In genomic region chr16:24854607-24855171, GRCh38 we compare ENCODE assay signal across 1 cellular context.
TF ChIP-seq lines count a peak whose summit lies in the region.

No MANE protein-coding gene starts in this region.

TF ChIP-seq in H1, 55 proteins besides CTCF, POLR2A, EP300 and RAD21 (continued from another document):
- TF ChIP-seq BRCA1 (IDR thresholded peaks at IDR 0.05; ENCODE audit: low read depth, low read length) (no peak), TAF7 (optimal IDR thresholded peaks at IDR 0.05; ENCODE audit: borderline replicate concordance, low read depth, low read length) (no peak), RNF2 (IDR thresholded peaks at IDR 0.05; ENCODE audit: borderline replicate concordance, low read depth, low read length, missing control alignments, poor library complexity, severe bottlenecking) (no peak), SIN3A (conservative IDR thresholded peaks at IDR 0.05 in 1 of 2, IDR thresholded peaks at IDR 0.05 in 1 of 2; ENCODE audit: low read depth in 1 of 2, low read length in 2 of 2) (no peak), RXRA (IDR thresholded peaks at IDR 0.05; ENCODE audit: insufficient read depth, low read depth, low read length) (no peak), KDM4A (IDR thresholded peaks at IDR 0.05; ENCODE audit: low read depth, low read length, severe bottlenecking) (no peak), PHF8 (conservative IDR thresholded peaks at IDR 0.05; ENCODE audit: low read depth, low read length) (no peak), SIRT6 (IDR thresholded peaks at IDR 0.05; ENCODE audit: low read length) (no peak)
